In genomic region chr5:69491027-69491426, GRCh38 we compare ENCODE assay signal across 26 cellular contexts. TPM values are rescaled to one million over a fixed set of nuclear protein-coding genes. Genes with fewer than 3 reads are reported as not detected.
DNase-seq lines count a peak whose midpoint lies in the region; ATAC-seq and TF ChIP-seq lines count a peak whose summit lies in the region.
"Had no signal": no experiment of that assay in that cellular context is flagged by ENCODE, and none has a peak within 500 bp of the region (broad histone marks: within the 10 kb centered on the region; RNA-seq: fewer than 3 reads in every experiment).

No MANE protein-coding gene starts in this region.

- no peak overlapping the region for H3K9ac ChIP-seq in endodermal cell (ENCODE audit: extremely low read depth, low read length, poor library complexity, severe bottlenecking)

- TF ChIP-seq EP300 in sigmoid colon (IDR thresholded peaks at IDR 0.05) = no peak

- H3K27ac ChIP-seq in endodermal cell (ENCODE audit: low read depth, low read length) (no peak overlapping the region), sigmoid colon (no peak overlapping the region)
- H3K27ac ChIP-seq: foreskin keratinocyte, RWPE1 had no signal

- H3K4me3 Mint-ChIP-seq in stimulated activated naive CD8-positive, alpha-beta T cell treated with anti-CD3 and anti-CD28 coated beads, Interleukin-15, Interleukin-2, amounts not matched to agents 100 ng/mL and 50 ng/mL, for 24 hours = peak overlapping the region; percentile 8
- peak overlapping the region; percentile 95 for H3K4me3 Mint-ChIP-seq in endodermal cell
- peak overlapping the region; percentile 85 for H3K4me3 Mint-ChIP-seq in neural crest cell
- H3K4me3 Mint-ChIP-seq: activated naive CD4-positive, alpha-beta T cell treated with anti-CD3 and anti-CD28 coated beads, Interleukin-2, amount 10 ng/mL, durations not matched to agents 7 days and 5 days had no signal

- WGBS in endodermal cell (ENCODE audit: insufficient coverage in 1 of 2, insufficient read length in 1 of 2), 2 experiments = 67 to 81% methylated on average over 1 to 2 of the region's 2 CpGs
- 62 to 67% methylated on average over 2 of the region's 2 CpGs for WGBS in sigmoid colon, 2 donors

- peaks cover 13% of the 10 kb centered on the region for H3K27me3 ChIP-seq in endodermal cell (ENCODE audit: control insufficient read depth, insufficient read depth, low read length, poor library complexity, severe bottlenecking)
- H3K27me3 ChIP-seq in sigmoid colon = peaks cover 21 to 49% (median 22%) of the 10 kb centered on the region in 3 donors

- no peaks in the 10 kb centered on the region for H3K9me3 Mint-ChIP-seq in stimulated activated naive CD8-positive, alpha-beta T cell treated with anti-CD3 and anti-CD28 coated beads, Interleukin-15, Interleukin-2, amounts not matched to agents 100 ng/mL and 50 ng/mL, for 24 hours
- H3K9me3 Mint-ChIP-seq in endodermal cell (no peaks in the 10 kb centered on the region), neural crest cell (no peaks in the 10 kb centered on the region)
- H3K9me3 Mint-ChIP-seq: activated naive CD4-positive, alpha-beta T cell treated with anti-CD3 and anti-CD28 coated beads, Interleukin-2, amount 10 ng/mL, durations not matched to agents 7 days and 5 days; CD4-positive, alpha-beta T cell; naive B cell had no signal

- no peaks in the 10 kb centered on the region for H3K9me3 ChIP-seq in endodermal cell (ENCODE audit: control insufficient read depth, low read length)
- no peaks in the 10 kb centered on the region for H3K9me3 ChIP-seq in sigmoid colon

- TF ChIP-seq POLR2A in sigmoid colon (IDR thresholded peaks at IDR 0.05) = no peak

- H3K27ac Mint-ChIP-seq in stimulated activated naive CD8-positive, alpha-beta T cell treated with anti-CD3 and anti-CD28 coated beads, Interleukin-15, Interleukin-2, amounts not matched to agents 100 ng/mL and 50 ng/mL, for 24 hours = no peak overlapping the region
- H3K27ac Mint-ChIP-seq in endodermal cell = no peak overlapping the region
- H3K27ac Mint-ChIP-seq in neural crest cell (ENCODE audit: unreplicated experiment) = no peak overlapping the region
- H3K27ac Mint-ChIP-seq: activated naive CD4-positive, alpha-beta T cell treated with anti-CD3 and anti-CD28 coated beads, Interleukin-2, amount 10 ng/mL, durations not matched to agents 7 days and 5 days; CD4-positive, alpha-beta T cell; naive B cell had no signal

- TF ChIP-seq CTCF in endodermal cell (conservative IDR thresholded peaks at IDR 0.05) = no peak
- TF ChIP-seq CTCF in neural crest cell (conservative IDR thresholded peaks at IDR 0.05) = no peak
- TF ChIP-seq CTCF in sigmoid colon (IDR thresholded peaks at IDR 0.05) = no peak

- H3K27me3 Mint-ChIP-seq in stimulated activated naive CD8-positive, alpha-beta T cell treated with anti-CD3 and anti-CD28 coated beads, Interleukin-15, Interleukin-2, amounts not matched to agents 100 ng/mL and 50 ng/mL, for 24 hours = peaks cover 64% of the 10 kb centered on the region
- H3K27me3 Mint-ChIP-seq in endodermal cell (ENCODE audit: insufficient read depth) (peaks cover 4% of the 10 kb centered on the region), neural crest cell (ENCODE audit: low read depth) (peaks cover 82% of the 10 kb centered on the region)

- H3K4me3 ChIP-seq in endodermal cell (ENCODE audit: low read length) = no peak overlapping the region
- no peak overlapping the region for H3K4me3 ChIP-seq in sigmoid colon

- DNase-seq in stimulated activated naive CD8-positive, alpha-beta T cell treated with anti-CD3 and anti-CD28 coated beads, Interleukin-15, Interleukin-2, amounts not matched to agents 100 U/mL and 50 U/mL, for 24 hours = no peak
- DNase-seq in endodermal cell (no peak), neural crest cell (ENCODE audit: low read depth, low spot score) (no peak), medulla oblongata (ENCODE audit: extremely low spot score) (no peak), sigmoid colon (no peak)
- DNase-seq: 8988T; activated CD4-positive, alpha-beta T cell treated with anti-CD3 and anti-CD28 coated beads, Interleukin-2, amount 50 U/mL, for 48 hours; activated naive CD4-positive, alpha-beta T cell treated with anti-CD3 and anti-CD28 coated beads, Interleukin-2, amount 10 ng/mL, durations not matched to agents 7 days and 5 days; amygdala; CD4-positive, alpha-beta T cell; DMS 273 treated with DMSO at 0.1 percent for 48 hours; effector CD8-positive, alpha-beta T cell; foreskin keratinocyte; mesenchymal stem cell; naive B cell; NCI-H1105; NCI-H187 treated with DMSO at 0.1 percent for 48 hours; NCI-H69; retina; stimulated activated CD4-positive, alpha-beta T cell treated with anti-CD3 and anti-CD28 coated beads, Interleukin-2, amount 100 ng/mL, for 48 hours; T-helper 1 cell had no signal

- H3K4me1 ChIP-seq in endodermal cell (ENCODE audit: control insufficient read depth, insufficient read depth, low read length) (no peaks in the 10 kb centered on the region), sigmoid colon (peaks cover 0 to 21% (median 20%) of the 10 kb centered on the region in 4 donors)
- H3K4me1 ChIP-seq: foreskin keratinocyte had no signal

- no peaks in the 10 kb centered on the region for H3K36me3 Mint-ChIP-seq in stimulated activated naive CD8-positive, alpha-beta T cell treated with anti-CD3 and anti-CD28 coated beads, Interleukin-15, Interleukin-2, amounts not matched to agents 100 ng/mL and 50 ng/mL, for 24 hours (ENCODE audit: low read depth)
- H3K36me3 Mint-ChIP-seq in endodermal cell (ENCODE audit: low read depth) = peaks cover 9% of the 10 kb centered on the region
- no peaks in the 10 kb centered on the region for H3K36me3 Mint-ChIP-seq in neural crest cell (ENCODE audit: low read depth)
- H3K36me3 Mint-ChIP-seq: activated naive CD4-positive, alpha-beta T cell treated with anti-CD3 and anti-CD28 coated beads, Interleukin-2, amount 10 ng/mL, durations not matched to agents 7 days and 5 days; naive B cell had no signal

- ATAC-seq in stimulated activated naive CD8-positive, alpha-beta T cell treated with anti-CD3 and anti-CD28 coated beads, Interleukin-15, Interleukin-2, amounts not matched to agents 100 U/mL and 50 U/mL, for 24 hours = no peak
- ATAC-seq in GM19328 (IDR thresholded peaks at IDR 0.05; ENCODE audit: unreplicated experiment) (no peak), HG02885 (IDR thresholded peaks at IDR 0.05; ENCODE audit: poor library complexity, unreplicated experiment) (no peak)
- ATAC-seq: activated CD4-positive, CD25-positive, alpha-beta regulatory T cell treated with anti-CD3 and anti-CD28 coated beads, Interleukin-2, amount 50 U/mL, for 24 hours; foreskin keratinocyte had no signal

- no peaks in the 10 kb centered on the region for H3K4me1 Mint-ChIP-seq in stimulated activated naive CD8-positive, alpha-beta T cell treated with anti-CD3 and anti-CD28 coated beads, Interleukin-15, Interleukin-2, amounts not matched to agents 100 ng/mL and 50 ng/mL, for 24 hours (ENCODE audit: low read depth)
- H3K4me1 Mint-ChIP-seq in endodermal cell = peaks cover 33% of the 10 kb centered on the region
- H3K4me1 Mint-ChIP-seq in neural crest cell = peaks cover 4% of the 10 kb centered on the region

- intact Hi-C loops in sigmoid colon (cut with DNase I) = no loop called here

- H3K36me3 ChIP-seq in endodermal cell (ENCODE audit: control insufficient read depth, insufficient read depth, low read length) (no peaks in the 10 kb centered on the region), sigmoid colon (no peaks in the 10 kb centered on the region)

RNA-seq across cellular contexts. Expression of gene OCLN, which starts 1.6 kb away (rescaled TPM):
- total RNA-seq in endodermal cell (100 to 1,000 TPM; 117 to 124 TPM), neural crest cell (6.7 and 7.9 TPM in 2 replicates), sigmoid colon (1 to 10 TPM; 1.3 to 3.9 (median 1.9) TPM)
- 22.9 TPM for polyA plus RNA-seq in endodermal cell (2013, experiment 1 of 2)
- polyA plus RNA-seq in endodermal cell (2013, experiment 2 of 2) = 22.1 TPM
- polyA plus RNA-seq in sigmoid colon = 10 to 100 TPM in 1 of 3 donors, 1 to 10 TPM in 2; 5.4 to 19.7 (median 7.6) TPM

Comparison
In these comparisons a context has a peak if more than half of its experiments do, and no peak if none do; other contexts are left out.
1. H3K4me3 Mint-ChIP-seq: peak in every context shown above with its lines; median percentile 95 in endodermal cell; 85 in neural crest cell; 8 in stimulated activated naive CD8-positive, alpha-beta T cell treated with anti-CD3 and anti-CD28 coated beads, Interleukin-15, Interleukin-2, amounts not matched to agents 100 ng/mL and 50 ng/mL, for 24 hours.
2. RNA of gene OCLN, which starts 1.6 kb away (total RNA-seq): 117 to 124 TPM in endodermal cell; 6.7 to 7.9 TPM in neural crest cell and 1.3 to 3.9 TPM in sigmoid colon; every median in the first group is over 10 times any median in the second.